Comparison of ENCODE assay signal across 8 cellular contexts in genomic region chr18:77131100-77131651, GRCh38. TPM values are rescaled to one million over a fixed set of nuclear protein-coding genes. Genes with fewer than 3 reads are reported as not detected.
A peak's percentile ranks its signal among the peaks of the same experiment; 100 is the strongest.
DNase-seq lines count a peak whose midpoint lies in the region; ATAC-seq, FAIRE-seq and TF ChIP-seq lines count a peak whose summit lies in the region.

No MANE protein-coding gene starts in this region.

- peak overlapping the region; percentile 81 for H3K27ac ChIP-seq in CD4-positive, CD25-positive, alpha-beta regulatory T cell (ENCODE audit: insufficient read depth, low read length, poor library complexity, severe bottlenecking)
- H3K27ac ChIP-seq in endothelial cell of umbilical vein (ENCODE audit: insufficient read depth, low read depth, low read length) (no peak overlapping the region), thyroid gland (peak overlapping the region; percentile 92 to 99 (median 99))

- peak overlapping the region; percentile 96 to 99 (median 98) for H3K27ac Mint-ChIP-seq in CD4-positive, CD25-positive, alpha-beta regulatory T cell
- peak overlapping the region; percentile 97 for H3K27ac Mint-ChIP-seq in activated CD4-positive, alpha-beta T cell treated with anti-CD3 and anti-CD28 coated beads, Interleukin-2, amount 10 ng/mL, durations not matched to agents 24 days and 14 days

- 3 to 6% methylated on average over 23 to 31 of the region's 31 CpGs for WGBS in thyroid gland, 2 donors

- peaks cover 22% of the 10 kb centered on the region for H3K36me3 Mint-ChIP-seq in CD4-positive, CD25-positive, alpha-beta regulatory T cell
- H3K36me3 Mint-ChIP-seq in activated CD4-positive, alpha-beta T cell treated with anti-CD3 and anti-CD28 coated beads, Interleukin-2, amount 10 ng/mL, durations not matched to agents 24 days and 14 days (ENCODE audit: low read depth): peaks cover 43% of the 10 kb centered on the region

- dilution Hi-C loops in endothelial cell of umbilical vein (cut with MboI; ENCODE audit: extremely low pct_ligation_motif_present, low sequenced_read_pairs): no loop called here

- ATAC-seq in CD4-positive, CD25-positive, alpha-beta regulatory T cell (ENCODE audit: low read depth in 2 of 2): peak in 1 of 2 donors; percentile 5
- ATAC-seq in HG02678 (IDR thresholded peaks at IDR 0.05; ENCODE audit: unreplicated experiment) (no peak), HG03159 (IDR thresholded peaks at IDR 0.05; ENCODE audit: unreplicated experiment) (no peak)

- H3K4me2 ChIP-seq in endothelial cell of umbilical vein (ENCODE audit: insufficient read depth, low read length): peak overlapping the region; percentile 69

- peak overlapping the region; percentile 96 to 98 (median 97) for H3K4me3 Mint-ChIP-seq in CD4-positive, CD25-positive, alpha-beta regulatory T cell
- H3K4me3 Mint-ChIP-seq in activated CD4-positive, alpha-beta T cell treated with anti-CD3 and anti-CD28 coated beads, Interleukin-2, amount 10 ng/mL, durations not matched to agents 24 days and 14 days: peak overlapping the region; percentile 100

- no peaks in the 10 kb centered on the region for H3K27me3 Mint-ChIP-seq in CD4-positive, CD25-positive, alpha-beta regulatory T cell
- H3K27me3 Mint-ChIP-seq in activated CD4-positive, alpha-beta T cell treated with anti-CD3 and anti-CD28 coated beads, Interleukin-2, amount 10 ng/mL, durations not matched to agents 24 days and 14 days: no peaks in the 10 kb centered on the region

- FAIRE-seq in endothelial cell of umbilical vein (lab: Jason Lieb, UNC): peak; percentile 44

- H4K20me1 ChIP-seq in endothelial cell of umbilical vein (replicated peaks; ENCODE audit: control insufficient read depth, extremely low read depth, insufficient read depth, low read length): no peaks in the 10 kb centered on the region

- CTCF ChIA-PET in endothelial cell of umbilical vein (lab: Charles Lee): interaction anchor here (0.6 to 3.2 kb wide), 6 partner anchors 10 to 81 kb away, joined by 3 to 8 read pairs (median 6); no protein-coding TSS in a partner anchor

- peaks cover 5% of the 10 kb centered on the region for H3K36me3 ChIP-seq in CD4-positive, CD25-positive, alpha-beta regulatory T cell (ENCODE audit: control insufficient read depth, insufficient read depth, low read length)
- H3K36me3 ChIP-seq in endothelial cell of umbilical vein (ENCODE audit: control insufficient read depth in 2 of 2, extremely low read depth in 1 of 2, insufficient read depth in 2 of 2, low read length in 2 of 2) (no peaks in the 10 kb centered on the region), mucosa of stomach (ENCODE audit: control insufficient read depth, insufficient read depth, low read length) (no peaks in the 10 kb centered on the region), thyroid gland (no peaks in the 10 kb centered on the region)

- H3K27me3 ChIP-seq in CD4-positive, CD25-positive, alpha-beta regulatory T cell (ENCODE audit: control insufficient read depth, insufficient read depth, low read length): no peaks in the 10 kb centered on the region
- H3K27me3 ChIP-seq in endothelial cell of umbilical vein (ENCODE audit: control insufficient read depth in 2 of 2, insufficient read depth in 2 of 2, low read length in 2 of 2) (peaks cover 4 to 28% of the 10 kb centered on the region in 2 experiments), mucosa of stomach (ENCODE audit: control insufficient read depth, insufficient read depth, low read length) (no peaks in the 10 kb centered on the region), thyroid gland (no peaks in the 10 kb centered on the region)

- H3K9me3 ChIP-seq in CD4-positive, CD25-positive, alpha-beta regulatory T cell (ENCODE audit: control insufficient read depth in 2 of 2, low read length in 2 of 2): no peaks in the 10 kb centered on the region
- no peaks in the 10 kb centered on the region for H3K9me3 ChIP-seq in endothelial cell of umbilical vein (replicated peaks; ENCODE audit: control insufficient read depth, insufficient read depth, low read length)
- H3K9me3 ChIP-seq in mucosa of stomach (ENCODE audit: control insufficient read depth, low read length): no peaks in the 10 kb centered on the region
- no peaks in the 10 kb centered on the region for H3K9me3 ChIP-seq in thyroid gland

- peaks cover 0 to 4% (median 0%) of the 10 kb centered on the region in 7 donors for H3K9me3 Mint-ChIP-seq in CD4-positive, CD25-positive, alpha-beta regulatory T cell
- H3K9me3 Mint-ChIP-seq in activated CD4-positive, alpha-beta T cell treated with anti-CD3 and anti-CD28 coated beads, Interleukin-2, amount 10 ng/mL, durations not matched to agents 24 days and 14 days: peaks cover 10% of the 10 kb centered on the region

- TF ChIP-seq POLR2A in endothelial cell of umbilical vein (IDR thresholded peaks at IDR 0.05; ENCODE audit: low read depth, low read length): no peak
- no peak for TF ChIP-seq POLR2A in thyroid gland (IDR thresholded peaks at IDR 0.05)

- H3K79me2 ChIP-seq in endothelial cell of umbilical vein (ENCODE audit: control insufficient read depth, insufficient read depth, low read length): no peaks in the 10 kb centered on the region

- POLR2A ChIA-PET in endothelial cell of umbilical vein (lab: Charles Lee): no interaction called here

- peak overlapping the region; percentile 61 for H3K9ac ChIP-seq in endothelial cell of umbilical vein (replicated peaks; ENCODE audit: extremely low read depth, insufficient read depth, low read length)
- peak overlapping the region; percentile 97 for H3K9ac ChIP-seq in mucosa of stomach (ENCODE audit: low read length)

- peaks cover 67% of the 10 kb centered on the region for H3K4me1 ChIP-seq in CD4-positive, CD25-positive, alpha-beta regulatory T cell (ENCODE audit: control insufficient read depth, insufficient read depth, low read length, poor library complexity, severe bottlenecking)
- peaks cover 13% of the 10 kb centered on the region for H3K4me1 ChIP-seq in endothelial cell of umbilical vein (ENCODE audit: control insufficient read depth, extremely low read depth, insufficient read depth, low read length)
- peaks cover 31% of the 10 kb centered on the region for H3K4me1 ChIP-seq in mucosa of stomach (ENCODE audit: control insufficient read depth, insufficient read depth, low read length)
- peaks cover 38 to 54% of the 10 kb centered on the region in 2 donors for H3K4me1 ChIP-seq in thyroid gland

- TF ChIP-seq CTCF in endothelial cell of umbilical vein (IDR thresholded peaks at IDR 0.05; ENCODE audit: extremely low read depth in 1 of 2, insufficient read depth in 1 of 2, low read depth in 1 of 2, low read length in 2 of 2) (no peak), thyroid gland (IDR thresholded peaks at IDR 0.05) (no peak)

- peak in 2 of 3 donors; percentile 28 to 53 for DNase-seq in CD4-positive, CD25-positive, alpha-beta regulatory T cell
- peak; percentile 14 for DNase-seq in HK-2 (ENCODE audit: unreplicated experiment)
- DNase-seq in activated CD4-positive, alpha-beta T cell treated with anti-CD3 and anti-CD28 coated beads, Interleukin-2, amount 10 ng/mL, durations not matched to agents 24 days and 14 days: peak; percentile 84
- no peak for DNase-seq in endothelial cell of umbilical vein (ENCODE audit: low read depth, low spot score)
- DNase-seq in thyroid gland: peak; percentile 31 to 48

- H3K9me1 ChIP-seq in endothelial cell of umbilical vein (replicated peaks; ENCODE audit: control insufficient read depth, extremely low read depth, insufficient read depth, low read length): no peaks in the 10 kb centered on the region

- H2AFZ ChIP-seq in endothelial cell of umbilical vein (ENCODE audit: low read depth, low read length): peak overlapping the region; percentile 89

- peak overlapping the region; percentile 91 for H3K4me3 ChIP-seq in CD4-positive, CD25-positive, alpha-beta regulatory T cell (ENCODE audit: low read depth, low read length)
- peak overlapping the region; percentile 44 to 48 (median 46) for H3K4me3 ChIP-seq in endothelial cell of umbilical vein (replicated peaks in 1 of 3; ENCODE audit: insufficient read depth in 1 of 3, low read depth in 1 of 3, low read length in 3 of 3)
- peak overlapping the region; percentile 74 for H3K4me3 ChIP-seq in mucosa of stomach (ENCODE audit: low read length)
- peak overlapping the region; percentile 62 to 97 (median 90) for H3K4me3 ChIP-seq in thyroid gland (replicated peaks in 1 of 3)

- H3K4me1 Mint-ChIP-seq in CD4-positive, CD25-positive, alpha-beta regulatory T cell: peaks cover 43 to 76% (median 60%) of the 10 kb centered on the region in 4 donors
- peaks cover 60% of the 10 kb centered on the region for H3K4me1 Mint-ChIP-seq in activated CD4-positive, alpha-beta T cell treated with anti-CD3 and anti-CD28 coated beads, Interleukin-2, amount 10 ng/mL, durations not matched to agents 24 days and 14 days

- intact Hi-C loops in activated CD4-positive, alpha-beta T cell treated with anti-CD3 and anti-CD28 coated beads, Interleukin-2, amount 10 ng/mL, durations not matched to agents 24 days and 14 days (cut with micrococcal nuclease): loop anchor here (5.0 kb wide), 1 partner anchor 129 kb away; no protein-coding TSS in a partner anchor
- intact Hi-C loops in endothelial cell of umbilical vein (cut with micrococcal nuclease): loop anchor here (1.0 to 5.0 kb wide), 4 partner anchors 30 to 129 kb away; no protein-coding TSS in a partner anchor
- intact Hi-C loops in thyroid gland (cut with DNase I): loop anchor here (10.0 kb wide), 1 partner anchor 56 kb away; no protein-coding TSS in a partner anchor

- no TSS peak for BruUV-seq in endothelial cell of umbilical vein (replicated peaks; lab: Mats Ljungman, UMichigan)

TF ChIP-seq in endothelial cell of umbilical vein, 7 proteins besides CTCF, POLR2A, EP300 and RAD21 (continues in another document):
- no peak for TF ChIP-seq JUN (IDR thresholded peaks at IDR 0.05; ENCODE audit: borderline replicate concordance, insufficient read depth, insufficient read length, low read depth)
- no peak for TF ChIP-seq POLR2AphosphoS5 (IDR thresholded peaks at IDR 0.05; ENCODE audit: insufficient read depth, low read depth, low read length)
- no peak for TF ChIP-seq EZH2 (IDR thresholded peaks at IDR 0.05; ENCODE audit: borderline replicate concordance, low read depth, low read length, severe bottlenecking)
- no peak for TF ChIP-seq FOS (IDR thresholded peaks at IDR 0.05; ENCODE audit: borderline replicate concordance, insufficient read depth, low read length)

RNA-seq across cellular contexts. Expression of gene MBP, which starts 1.4 kb away (rescaled TPM):
- total RNA-seq in CD4-positive, CD25-positive, alpha-beta regulatory T cell: 172 TPM
- 100 to 1,000 TPM; 134 to 145 (median 141) TPM for polyA plus RNA-seq in CD4-positive, CD25-positive, alpha-beta regulatory T cell
- 60.2 and 63.1 TPM in 2 replicates for total RNA-seq in activated CD4-positive, alpha-beta T cell treated with anti-CD3 and anti-CD28 coated beads, Interleukin-2, amount 10 ng/mL, durations not matched to agents 24 days and 14 days
- total RNA-seq in endothelial cell of umbilical vein (1.7 and 4.0 TPM in 2 replicates), thyroid gland (10 to 100 TPM; 44.0 to 68.0 (median 60.2) TPM)
- polyA plus RNA-seq in endothelial cell of umbilical vein: 2.0 and 2.3 TPM in 2 replicates
- polyA plus RNA-seq in endothelial cell of umbilical vein (2011; cell fraction: cytosol; rRNA removed): 1.8 TPM in 2 replicates
- polyA plus RNA-seq in endothelial cell of umbilical vein (2011; cell fraction: nucleus; rRNA removed): 3.1 and 3.2 TPM in 2 replicates
- polyA plus RNA-seq in endothelial cell of umbilical vein (2012): 4.0 and 4.3 TPM in 2 replicates
- polyA minus RNA-seq in endothelial cell of umbilical vein: 2.4 and 4.9 TPM in 2 replicates
- polyA minus RNA-seq in endothelial cell of umbilical vein (2011; cell fraction: cytosol; rRNA and poly(A)+ RNA removed): 17.2 TPM
- polyA minus RNA-seq in endothelial cell of umbilical vein (2011; cell fraction: nucleus; rRNA and poly(A)+ RNA removed): 5.4 and 6.6 TPM in 2 replicates
